1 cellular context compared by ENCODE assay signal in the genomic region with DNA sequence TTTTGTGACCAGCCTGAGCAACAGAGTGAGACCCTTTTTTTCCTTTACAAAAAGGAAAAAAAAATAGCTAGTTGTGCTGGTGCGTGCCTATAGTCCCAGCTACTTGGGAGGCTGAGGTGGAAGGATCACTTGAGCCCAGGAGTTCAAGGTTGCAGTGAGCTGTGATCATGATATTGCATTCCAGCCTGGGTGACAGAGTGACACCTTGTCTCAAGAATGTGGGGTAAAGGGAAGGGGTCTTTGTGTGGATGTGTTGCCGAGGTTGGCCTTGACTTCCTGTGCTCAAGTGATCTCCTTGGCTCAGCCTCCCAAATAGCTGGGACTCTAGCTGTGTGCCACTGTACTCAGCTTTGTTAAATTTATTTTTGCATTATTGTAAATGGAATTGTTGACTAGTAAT.
TF ChIP-seq lines count a peak whose summit lies in the region.

No MANE protein-coding gene starts in this region.

TF ChIP-seq in HepG2, 621 proteins besides CTCF, POLR2A, EP300 and RAD21 (continued from another document):
- TF ChIP-seq, protein P1, sequence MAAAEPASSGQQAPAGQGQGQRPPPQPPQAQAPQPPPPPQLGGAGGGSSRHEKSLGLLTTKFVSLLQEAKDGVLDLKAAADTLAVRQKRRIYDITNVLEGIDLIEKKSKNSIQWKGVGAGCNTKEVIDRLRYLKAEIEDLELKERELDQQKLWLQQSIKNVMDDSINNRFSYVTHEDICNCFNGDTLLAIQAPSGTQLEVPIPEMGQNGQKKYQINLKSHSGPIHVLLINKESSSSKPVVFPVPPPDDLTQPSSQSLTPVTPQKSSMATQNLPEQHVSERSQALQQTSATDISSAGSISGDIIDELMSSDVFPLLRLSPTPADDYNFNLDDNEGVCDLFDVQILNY (CRISPR knock-in tag; conservative IDR thresholded peaks at IDR 0.05), result no peak
- peak; percentile 74 for TF ChIP-seq MED1 (CRISPR knock-in tag; IDR thresholded peaks at IDR 0.05)
- TF ChIP-seq FOSL2 (CRISPR knock-in tag; IDR thresholded peaks at IDR 0.05), result peak; percentile 59
- TF ChIP-seq RARA (CRISPR knock-in tag; IDR thresholded peaks at IDR 0.05), result peak; percentile 73
- TF ChIP-seq ZKSCAN1 (IDR thresholded peaks at IDR 0.05; ENCODE audit: low read length), result no peak
- TF ChIP-seq, protein P2, sequence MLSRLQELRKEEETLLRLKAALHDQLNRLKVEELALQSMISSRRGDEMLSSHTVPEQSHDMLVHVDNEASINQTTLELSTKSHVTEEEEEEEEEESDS (CRISPR knock-in tag; IDR thresholded peaks at IDR 0.05; ENCODE audit: borderline replicate concordance), result no peak
- TF ChIP-seq ZMYM2 (CRISPR knock-in tag; IDR thresholded peaks at IDR 0.05), result no peak
- no peak for TF ChIP-seq ONECUT2 (CRISPR knock-in tag; IDR thresholded peaks at IDR 0.05)
- no peak for TF ChIP-seq SRSF1 (optimal IDR thresholded peaks at IDR 0.05; ENCODE audit: low read depth, low read length)
- TF ChIP-seq ZNF567 (CRISPR knock-in tag; IDR thresholded peaks at IDR 0.05; ENCODE audit: borderline replicate concordance), result no peak
- TF ChIP-seq ZNF781 (CRISPR knock-in tag; IDR thresholded peaks at IDR 0.05; ENCODE audit: borderline replicate concordance, not compliant biosample characterization), result no peak
- TF ChIP-seq ZNF260 (CRISPR knock-in tag; IDR thresholded peaks at IDR 0.05; ENCODE audit: borderline replicate concordance, low read depth), result no peak
- TF ChIP-seq DNMT1 (CRISPR knock-in tag; IDR thresholded peaks at IDR 0.05), result no peak
- no peak for TF ChIP-seq ZNF235 (CRISPR knock-in tag; IDR thresholded peaks at IDR 0.05; ENCODE audit: borderline replicate concordance)
- TF ChIP-seq HMG20A (CRISPR knock-in tag; IDR thresholded peaks at IDR 0.05; ENCODE audit: borderline replicate concordance), result no peak
- no peak for TF ChIP-seq POLR2AphosphoS5 (IDR thresholded peaks at IDR 0.05; ENCODE audit: low read depth, low read length)
- TF ChIP-seq STAT5B (CRISPR knock-in tag; IDR thresholded peaks at IDR 0.05), result no peak
- no peak for TF ChIP-seq PAX8 (CRISPR knock-in tag; IDR thresholded peaks at IDR 0.05; ENCODE audit: borderline replicate concordance)
- TF ChIP-seq MEF2D (CRISPR knock-in tag; IDR thresholded peaks at IDR 0.05), result no peak
- TF ChIP-seq ZNF552 (CRISPR knock-in tag; IDR thresholded peaks at IDR 0.05; ENCODE audit: borderline replicate concordance), result no peak
- no peak for TF ChIP-seq MED13 (CRISPR knock-in tag; IDR thresholded peaks at IDR 0.05)
- TF ChIP-seq ZNF792 (CRISPR knock-in tag; IDR thresholded peaks at IDR 0.05), result no peak
- TF ChIP-seq, protein P3, sequence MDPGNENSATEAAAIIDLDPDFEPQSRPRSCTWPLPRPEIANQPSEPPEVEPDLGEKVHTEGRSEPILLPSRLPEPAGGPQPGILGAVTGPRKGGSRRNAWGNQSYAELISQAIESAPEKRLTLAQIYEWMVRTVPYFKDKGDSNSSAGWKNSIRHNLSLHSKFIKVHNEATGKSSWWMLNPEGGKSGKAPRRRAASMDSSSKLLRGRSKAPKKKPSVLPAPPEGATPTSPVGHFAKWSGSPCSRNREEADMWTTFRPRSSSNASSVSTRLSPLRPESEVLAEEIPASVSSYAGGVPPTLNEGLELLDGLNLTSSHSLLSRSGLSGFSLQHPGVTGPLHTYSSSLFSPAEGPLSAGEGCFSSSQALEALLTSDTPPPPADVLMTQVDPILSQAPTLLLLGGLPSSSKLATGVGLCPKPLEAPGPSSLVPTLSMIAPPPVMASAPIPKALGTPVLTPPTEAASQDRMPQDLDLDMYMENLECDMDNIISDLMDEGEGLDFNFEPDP (CRISPR knock-in tag; conservative IDR thresholded peaks at IDR 0.05), result no peak
- TF ChIP-seq, protein P4, sequence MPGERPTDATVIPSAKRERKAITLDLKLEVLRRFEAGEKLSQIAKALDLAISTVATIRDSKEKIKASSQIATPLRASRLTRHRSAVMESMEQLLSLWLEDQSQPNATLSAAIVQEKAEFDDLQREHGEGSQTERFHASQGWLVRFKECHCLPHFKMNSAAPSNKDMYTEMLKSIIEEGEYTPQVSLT (CRISPR knock-in tag; IDR thresholded peaks at IDR 0.05; ENCODE audit: borderline replicate concordance, low read depth), result no peak
- TF ChIP-seq FOXP1 (IDR thresholded peaks at IDR 0.05), result no peak
- TF ChIP-seq FOXP1 (CRISPR knock-in tag; IDR thresholded peaks at IDR 0.05), result no peak
- TF ChIP-seq, protein P5, sequence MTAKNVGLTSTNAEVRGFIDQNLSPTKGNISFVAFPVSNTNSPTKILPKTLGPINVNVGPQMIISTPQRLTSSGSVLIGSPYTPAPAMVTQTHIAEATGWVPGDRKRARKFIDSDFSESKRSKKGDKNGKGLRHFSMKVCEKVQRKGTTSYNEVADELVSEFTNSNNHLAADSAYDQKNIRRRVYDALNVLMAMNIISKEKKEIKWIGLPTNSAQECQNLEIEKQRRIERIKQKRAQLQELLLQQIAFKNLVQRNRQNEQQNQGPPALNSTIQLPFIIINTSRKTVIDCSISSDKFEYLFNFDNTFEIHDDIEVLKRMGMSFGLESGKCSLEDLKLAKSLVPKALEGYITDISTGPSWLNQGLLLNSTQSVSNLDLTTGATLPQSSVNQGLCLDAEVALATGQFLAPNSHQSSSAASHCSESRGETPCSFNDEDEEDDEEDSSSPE (CRISPR knock-in tag; IDR thresholded peaks at IDR 0.05), result no peak
- no peak for TF ChIP-seq ZBTB42 (CRISPR knock-in tag; IDR thresholded peaks at IDR 0.05)
- TF ChIP-seq SPEN (CRISPR knock-in tag; IDR thresholded peaks at IDR 0.05; ENCODE audit: low read depth), result no peak
- no peak for TF ChIP-seq PHF8 (CRISPR knock-in tag; IDR thresholded peaks at IDR 0.05)
- no peak for TF ChIP-seq SMARCE1 (IDR thresholded peaks at IDR 0.05; ENCODE audit: borderline replicate concordance)
- no peak for TF ChIP-seq ZNF629 (CRISPR knock-in tag; conservative IDR thresholded peaks at IDR 0.05)
- no peak for TF ChIP-seq MTF2 (CRISPR knock-in tag; IDR thresholded peaks at IDR 0.05; ENCODE audit: borderline replicate concordance)
- TF ChIP-seq KLF9 (CRISPR knock-in tag; IDR thresholded peaks at IDR 0.05; ENCODE audit: low read depth), result no peak
- no peak for TF ChIP-seq PCBP2 (optimal IDR thresholded peaks at IDR 0.05; ENCODE audit: low read depth, low read length, poor library complexity, severe bottlenecking)
- no peak for TF ChIP-seq ZNF562 (CRISPR knock-in tag; IDR thresholded peaks at IDR 0.05; ENCODE audit: borderline replicate concordance)
- peak; percentile 63; the same call in 1 of the 2 replicates for TF ChIP-seq RXRB (CRISPR knock-in tag; IDR thresholded peaks at IDR 0.05; ENCODE audit: borderline replicate concordance)
- TF ChIP-seq, protein P6, sequence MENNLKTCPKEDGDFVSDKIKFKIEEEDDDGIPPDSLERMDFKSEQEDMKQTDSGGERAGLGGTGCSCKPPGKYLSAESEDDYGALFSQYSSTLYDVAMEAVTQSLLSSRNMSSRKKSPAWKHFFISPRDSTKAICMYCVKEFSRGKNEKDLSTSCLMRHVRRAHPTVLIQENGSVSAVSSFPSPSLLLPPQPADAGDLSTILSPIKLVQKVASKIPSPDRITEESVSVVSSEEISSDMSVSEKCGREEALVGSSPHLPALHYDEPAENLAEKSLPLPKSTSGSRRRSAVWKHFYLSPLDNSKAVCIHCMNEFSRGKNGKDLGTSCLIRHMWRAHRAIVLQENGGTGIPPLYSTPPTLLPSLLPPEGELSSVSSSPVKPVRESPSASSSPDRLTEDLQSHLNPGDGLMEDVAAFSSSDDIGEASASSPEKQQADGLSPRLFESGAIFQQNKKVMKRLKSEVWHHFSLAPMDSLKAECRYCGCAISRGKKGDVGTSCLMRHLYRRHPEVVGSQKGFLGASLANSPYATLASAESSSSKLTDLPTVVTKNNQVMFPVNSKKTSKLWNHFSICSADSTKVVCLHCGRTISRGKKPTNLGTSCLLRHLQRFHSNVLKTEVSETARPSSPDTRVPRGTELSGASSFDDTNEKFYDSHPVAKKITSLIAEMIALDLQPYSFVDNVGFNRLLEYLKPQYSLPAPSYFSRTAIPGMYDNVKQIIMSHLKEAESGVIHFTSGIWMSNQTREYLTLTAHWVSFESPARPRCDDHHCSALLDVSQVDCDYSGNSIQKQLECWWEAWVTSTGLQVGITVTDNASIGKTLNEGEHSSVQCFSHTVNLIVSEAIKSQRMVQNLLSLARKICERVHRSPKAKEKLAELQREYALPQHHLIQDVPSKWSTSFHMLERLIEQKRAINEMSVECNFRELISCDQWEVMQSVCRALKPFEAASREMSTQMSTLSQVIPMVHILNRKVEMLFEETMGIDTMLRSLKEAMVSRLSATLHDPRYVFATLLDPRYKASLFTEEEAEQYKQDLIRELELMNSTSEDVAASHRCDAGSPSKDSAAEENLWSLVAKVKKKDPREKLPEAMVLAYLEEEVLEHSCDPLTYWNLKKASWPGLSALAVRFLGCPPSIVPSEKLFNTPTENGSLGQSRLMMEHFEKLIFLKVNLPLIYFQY (CRISPR knock-in tag; IDR thresholded peaks at IDR 0.05; ENCODE audit: borderline replicate concordance), result no peak
